In the genomic region with DNA sequence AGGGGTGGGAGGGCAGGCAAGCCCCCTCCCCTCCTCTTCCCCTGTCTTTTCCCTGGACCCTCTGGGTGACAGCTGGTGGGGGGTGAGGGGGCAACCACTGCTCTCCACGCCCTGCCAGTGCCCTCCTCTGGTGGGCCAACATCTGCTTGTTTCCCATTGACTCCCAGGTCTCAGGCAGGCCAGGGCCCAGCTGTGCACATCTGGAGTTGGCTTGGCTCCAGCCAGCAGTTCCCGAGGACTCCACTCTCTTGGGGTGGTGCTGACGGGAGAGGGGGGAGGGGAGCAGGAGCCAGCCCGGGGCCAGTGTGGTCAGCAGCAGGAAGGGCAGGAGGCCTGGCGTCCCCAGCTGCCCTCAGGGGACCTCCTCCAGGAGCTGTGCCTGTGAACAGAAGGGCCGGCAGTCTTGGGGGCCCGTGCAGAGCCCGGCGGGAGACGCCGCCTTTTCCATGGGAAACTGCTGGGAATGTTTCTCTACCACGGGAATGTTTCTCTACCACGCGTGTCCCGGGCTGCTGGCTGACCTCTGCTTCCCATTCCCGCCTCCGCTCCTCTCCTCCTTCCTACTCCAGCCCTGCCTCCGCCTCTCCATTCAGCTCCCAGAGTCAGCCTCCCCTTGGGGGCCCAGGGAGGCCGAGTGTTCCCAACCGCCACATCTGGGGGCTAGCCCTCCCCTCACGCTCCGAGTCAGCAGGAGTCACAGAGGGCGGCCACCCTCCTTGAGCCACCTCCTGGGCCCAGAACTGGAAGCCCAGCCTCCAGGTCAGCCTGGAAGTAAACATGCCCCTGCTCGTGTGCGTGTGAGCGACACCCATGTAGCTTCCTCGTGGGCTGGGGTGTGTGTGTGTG, we compare ENCODE assay signal across 1 cellular context.
TF ChIP-seq lines count a peak whose summit lies in the region.

No MANE protein-coding gene starts in this region.

TF ChIP-seq in H1, 55 proteins besides CTCF, POLR2A, EP300 and RAD21:
- TF ChIP-seq GTF2F1 (IDR thresholded peaks at IDR 0.05; ENCODE audit: borderline replicate concordance, low read depth, low read length) (no peak), SUZ12 (IDR thresholded peaks at IDR 0.05; ENCODE audit: low read length) (no peak), EGR1 (IDR thresholded peaks at IDR 0.05; ENCODE audit: borderline replicate concordance, low read depth, low read length) (no peak)
- TF ChIP-seq, protein P1, sequence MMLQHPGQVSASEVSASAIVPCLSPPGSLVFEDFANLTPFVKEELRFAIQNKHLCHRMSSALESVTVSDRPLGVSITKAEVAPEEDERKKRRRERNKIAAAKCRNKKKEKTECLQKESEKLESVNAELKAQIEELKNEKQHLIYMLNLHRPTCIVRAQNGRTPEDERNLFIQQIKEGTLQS (IDR thresholded peaks at IDR 0.05; ENCODE audit: insufficient read depth, low read depth, low read length), result no peak
TF ChIP-seq in H1: peak in this region for 0.
